Comparison of ENCODE assay signal across 10 cellular contexts in genomic region chr12:118064608-118065007, GRCh38. TPM values are rescaled to one million over a fixed set of nuclear protein-coding genes. Genes with fewer than 3 reads are reported as not detected.
DNase-seq lines count a peak whose midpoint lies in the region; ATAC-seq and FAIRE-seq lines count a peak whose summit lies in the region.
"Had no signal": no experiment of that assay in that cellular context is flagged by ENCODE, and none has a peak within 500 bp of the region (broad histone marks: within the 10 kb centered on the region; RNA-seq: fewer than 3 reads in every experiment).

No MANE protein-coding gene starts in this region.

- H3K36me3 Mint-ChIP-seq in activated T-helper 17 cell treated with anti-CD3 and anti-CD28 coated beads, Interleukin-2, amount 50 U/mL, for 72 hours (ENCODE audit: low read depth): peaks cover 28% of the 10 kb centered on the region
- no peaks in the 10 kb centered on the region for H3K36me3 Mint-ChIP-seq in naive thymus-derived CD8-positive, alpha-beta T cell

- DNase-seq in G401 (ENCODE audit: low spot score) (peak; percentile 13), HTR-8/SVneo (ENCODE audit: insufficient read length, low spot score) (no peak), NCI-H1092 (lab: John Stamatoyannopoulos, UW) (no peak)
- DNase-seq in naive thymus-derived CD8-positive, alpha-beta T cell: peak in 3 of 10 donors; percentile 23 to 34 (median 26)
- no peak for DNase-seq in stimulated activated CD4-positive, alpha-beta T cell treated with anti-CD3 and anti-CD28 coated beads, Interleukin-4, amount 100 ng/mL, for 24 hours
- DNase-seq: activated CD4-positive, CD25-positive, alpha-beta regulatory T cell treated with anti-CD3 and anti-CD28 coated beads, Interleukin-2, amount 50 U/mL, for 72 hours; hippocampal formation had no signal

- H3K4me3 Mint-ChIP-seq in activated T-helper 17 cell treated with anti-CD3 and anti-CD28 coated beads, Interleukin-2, amount 50 U/mL, for 72 hours: peak overlapping the region; percentile 91
- H3K4me3 Mint-ChIP-seq in naive thymus-derived CD8-positive, alpha-beta T cell: peak overlapping the region; percentile 64 to 82 (median 72)

- POLR2A ChIA-PET in naive thymus-derived CD8-positive, alpha-beta T cell (lab: Charles Lee): interaction anchor here (0.6 to 2.1 kb wide), 5 partner anchors 21 to 312 kb away, joined by 3 to 12 read pairs (median 4); partner anchors contain the start of genes PEBP1 and SUDS3

- no peak for FAIRE-seq in HTR-8/SVneo (lab: Jason Lieb, UNC)

- H3K27me3 Mint-ChIP-seq in activated T-helper 17 cell treated with anti-CD3 and anti-CD28 coated beads, Interleukin-2, amount 50 U/mL, for 72 hours: no peaks in the 10 kb centered on the region
- H3K27me3 Mint-ChIP-seq in naive thymus-derived CD8-positive, alpha-beta T cell: peaks cover 0 to 12% (median 0%) of the 10 kb centered on the region in 5 donors

- in situ Hi-C loops in G401 (cut with HindIII; ENCODE audit: low sequenced_read_pairs): no loop called here

- H3K9me3 Mint-ChIP-seq in activated T-helper 17 cell treated with anti-CD3 and anti-CD28 coated beads, Interleukin-2, amount 50 U/mL, for 72 hours: no peaks in the 10 kb centered on the region
- H3K9me3 Mint-ChIP-seq in naive thymus-derived CD8-positive, alpha-beta T cell: no peaks in the 10 kb centered on the region

- H3K27ac Mint-ChIP-seq in activated T-helper 17 cell treated with anti-CD3 and anti-CD28 coated beads, Interleukin-2, amount 50 U/mL, for 72 hours: no peak overlapping the region
- peak overlapping the region in 8 of 10 donors; percentile 32 to 93 (median 76) for H3K27ac Mint-ChIP-seq in naive thymus-derived CD8-positive, alpha-beta T cell

- ATAC-seq in HG02885 (IDR thresholded peaks at IDR 0.05; ENCODE audit: poor library complexity, unreplicated experiment) (peak; percentile 32), HG02763 (IDR thresholded peaks at IDR 0.05; ENCODE audit: unreplicated experiment) (no peak)
- ATAC-seq in activated T-helper 17 cell treated with anti-CD3 and anti-CD28 coated beads, Interleukin-2, amount 50 U/mL, for 72 hours (replicated peaks): peak; percentile 8
- ATAC-seq in naive thymus-derived CD8-positive, alpha-beta T cell: peak; percentile 61 to 66

- H3K4me1 Mint-ChIP-seq in activated T-helper 17 cell treated with anti-CD3 and anti-CD28 coated beads, Interleukin-2, amount 50 U/mL, for 72 hours: peaks cover 21% of the 10 kb centered on the region
- peaks cover 29 to 52% (median 47%) of the 10 kb centered on the region in 4 donors for H3K4me1 Mint-ChIP-seq in naive thymus-derived CD8-positive, alpha-beta T cell

RNA-seq across cellular contexts. Expression of gene WSB2, which starts 3.6 kb away (rescaled TPM):
- 120 and 139 TPM in 2 replicates for total RNA-seq in G401 (2014; rRNA removed; shearing (Covaris generic))
- 10 to 100 TPM; 59.5 to 76.7 TPM for total RNA-seq in activated T-helper 17 cell treated with anti-CD3 and anti-CD28 coated beads, Interleukin-2, amount 50 U/mL, for 72 hours
- 10 to 100 TPM; 14.8 to 18.6 TPM for total RNA-seq in naive thymus-derived CD8-positive, alpha-beta T cell
- polyA plus RNA-seq in naive thymus-derived CD8-positive, alpha-beta T cell: 10 to 100 TPM in 2 of 3 donors, 1 to 10 TPM in 1; 7.7 to 16.9 (median 12.4) TPM

RNA-seq across cellular contexts. Expression of gene VSIG10, which starts 39.2 kb away (rescaled TPM):
- total RNA-seq in G401 (2014; rRNA removed; shearing (Covaris generic)): 24.2 and 32.2 TPM in 2 replicates
- total RNA-seq in activated T-helper 17 cell treated with anti-CD3 and anti-CD28 coated beads, Interleukin-2, amount 50 U/mL, for 72 hours: 1 to 10 TPM; 5.9 to 9.6 TPM
- total RNA-seq in naive thymus-derived CD8-positive, alpha-beta T cell: 1 to 10 TPM; 3.2 to 5.0 TPM
- polyA plus RNA-seq in naive thymus-derived CD8-positive, alpha-beta T cell: 1 to 10 TPM; 2.0 to 3.1 (median 2.1) TPM

RNA-seq across cellular contexts. Expression of gene RFC5, which starts 48.1 kb away (rescaled TPM):
- 61.6 and 64.0 TPM in 2 replicates for total RNA-seq in G401 (2014; rRNA removed; shearing (Covaris generic))
- 10 to 100 TPM; 53.7 to 64.4 TPM for total RNA-seq in activated T-helper 17 cell treated with anti-CD3 and anti-CD28 coated beads, Interleukin-2, amount 50 U/mL, for 72 hours
- 10 to 100 TPM; 16.7 to 18.4 TPM for total RNA-seq in naive thymus-derived CD8-positive, alpha-beta T cell
- 10 to 100 TPM; 12.3 to 16.1 (median 12.5) TPM for polyA plus RNA-seq in naive thymus-derived CD8-positive, alpha-beta T cell
